8 cellular contexts compared by ENCODE assay signal in genomic region chr2:223725494-223725893, GRCh38.
A peak's percentile ranks its signal among the peaks of the same experiment; 100 is the strongest.
DNase-seq lines count a peak whose midpoint lies in the region; ATAC-seq and TF ChIP-seq lines count a peak whose summit lies in the region.

No MANE protein-coding gene starts in this region.

- no peaks in the 10 kb centered on the region for H3K9me3 ChIP-seq in ectodermal cell (ENCODE audit: control insufficient read depth, low read length)

- peak overlapping the region; percentile 78 for H3K27ac Mint-ChIP-seq in type B pancreatic cell
- H3K27ac Mint-ChIP-seq in T-helper 2 cell treated with Interferon-gamma antibody and Interleukin-4, amounts not matched to agents 5 μg/mL and 100 μg/mL, for 36 hours: no peak overlapping the region

- no peak for ATAC-seq in HG03280 (IDR thresholded peaks at IDR 0.05; ENCODE audit: unreplicated experiment)
- no peak for ATAC-seq in HG03135 (IDR thresholded peaks at IDR 0.05; ENCODE audit: unreplicated experiment)

- no peak overlapping the region for H3K4me3 Mint-ChIP-seq in type B pancreatic cell
- no peak overlapping the region for H3K4me3 Mint-ChIP-seq in T-helper 2 cell treated with Interferon-gamma antibody and Interleukin-4, amounts not matched to agents 5 μg/mL and 100 μg/mL, for 36 hours

- H3K27me3 Mint-ChIP-seq in type B pancreatic cell: no peaks in the 10 kb centered on the region
- H3K27me3 Mint-ChIP-seq in T-helper 2 cell treated with Interferon-gamma antibody and Interleukin-4, amounts not matched to agents 5 μg/mL and 100 μg/mL, for 36 hours (ENCODE audit: low read depth): peaks cover 4% of the 10 kb centered on the region

- WGBS in ectodermal cell, 2 experiments: 7 to 14% methylated on average over 5 of the region's 5 CpGs
- 11 to 16% methylated on average over 5 of the region's 5 CpGs for WGBS in lower leg skin, 2 donors

- H3K27me3 ChIP-seq in ectodermal cell (ENCODE audit: control insufficient read depth, insufficient read depth, low read length, poor library complexity, severe bottlenecking): no peaks in the 10 kb centered on the region

- H3K36me3 ChIP-seq in ectodermal cell (ENCODE audit: control insufficient read depth, insufficient read depth, low read length): no peaks in the 10 kb centered on the region

- H3K27ac ChIP-seq in ectodermal cell (ENCODE audit: insufficient read depth, low read depth, low read length, poor library complexity, severe bottlenecking): peak overlapping the region; percentile 45

- TF ChIP-seq POLR2A in lower leg skin (IDR thresholded peaks at IDR 0.05): no peak

- H3K36me3 Mint-ChIP-seq in type B pancreatic cell: no peaks in the 10 kb centered on the region
- no peaks in the 10 kb centered on the region for H3K36me3 Mint-ChIP-seq in T-helper 2 cell treated with Interferon-gamma antibody and Interleukin-4, amounts not matched to agents 5 μg/mL and 100 μg/mL, for 36 hours (ENCODE audit: low read depth)

- H3K4me1 ChIP-seq in ectodermal cell (ENCODE audit: control insufficient read depth, insufficient read depth, low read length): no peaks in the 10 kb centered on the region

- intact Hi-C loops in lower leg skin (cut with DNase I; ENCODE audit: low total_unique reads): no loop called here

- no peak for TF ChIP-seq CTCF in lower leg skin (IDR thresholded peaks at IDR 0.05)
- no peak for TF ChIP-seq CTCF in type B pancreatic cell (conservative IDR thresholded peaks at IDR 0.05)

- H3K4me3 ChIP-seq in ectodermal cell (ENCODE audit: insufficient read depth, low read depth, low read length) (no peak overlapping the region), lower leg skin (ENCODE audit: low read depth, poor library complexity, severe bottlenecking) (no peak overlapping the region)

- no peaks in the 10 kb centered on the region for H3K9me3 Mint-ChIP-seq in type B pancreatic cell
- no peaks in the 10 kb centered on the region for H3K9me3 Mint-ChIP-seq in T-helper 2 cell treated with Interferon-gamma antibody and Interleukin-4, amounts not matched to agents 5 μg/mL and 100 μg/mL, for 36 hours

- peak; percentile 48 for DNase-seq in DMS153 treated with DMSO at 0.1 percent for 48 hours (lab: John Stamatoyannopoulos, UW; ENCODE audit: unreplicated experiment)
- peak; percentile 99 for DNase-seq in NCI-H226
- peak; percentile 76 to 88 for DNase-seq in lower leg skin (ENCODE audit: low spot score in 2 of 2)
- DNase-seq in type B pancreatic cell (ENCODE audit: extremely low spot score, unreplicated experiment): peak; percentile 73
- no peak for DNase-seq in T-helper 2 cell treated with Interferon-gamma antibody and Interleukin-4, amounts not matched to agents 5 μg/mL and 100 μg/mL, for 36 hours (ENCODE audit: low spot score)

- peaks cover 33% of the 10 kb centered on the region for H3K4me1 Mint-ChIP-seq in type B pancreatic cell (ENCODE audit: unreplicated experiment)
- H3K4me1 Mint-ChIP-seq in T-helper 2 cell treated with Interferon-gamma antibody and Interleukin-4, amounts not matched to agents 5 μg/mL and 100 μg/mL, for 36 hours (ENCODE audit: low read depth): no peaks in the 10 kb centered on the region
